32 cellular contexts compared by ENCODE assay signal in the genomic region with DNA sequence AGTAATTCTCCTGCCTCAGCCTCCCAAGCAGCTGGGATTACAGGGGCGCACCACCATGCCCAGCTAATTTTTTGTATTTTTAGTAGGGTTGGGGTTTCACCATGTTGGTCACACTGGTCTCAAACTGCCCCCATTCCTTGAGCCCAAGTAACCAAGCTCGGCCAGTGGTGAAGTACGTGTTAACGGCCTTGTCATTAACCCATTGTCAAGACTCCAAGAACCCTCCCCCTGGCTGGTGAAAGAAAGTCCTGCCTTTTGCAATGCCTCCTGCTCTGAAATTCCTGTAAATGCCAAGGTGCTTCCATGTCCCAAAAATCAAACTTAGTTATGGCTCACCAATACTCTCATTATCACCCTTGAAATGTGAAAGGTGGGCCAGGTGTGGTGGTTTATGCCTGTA.
"Had no signal": no experiment of that assay in that cellular context is flagged by ENCODE, and none has a peak within 500 bp of the region (broad histone marks: within the 10 kb centered on the region; RNA-seq: fewer than 3 reads in every experiment).

No MANE protein-coding gene starts in this region.

- H3K4me1 ChIP-seq: adrenal gland, ascending aorta had no signal

- H3K36me3 Mint-ChIP-seq: activated CD4-positive, alpha-beta memory T cell treated with anti-CD3 and anti-CD28 coated beads for 36 hours; activated naive CD4-positive, alpha-beta T cell treated with anti-CD3 and anti-CD28 coated beads, Interleukin-2, amount 50 U/mL, for 72 hours; activated naive CD8-positive, alpha-beta T cell treated with anti-CD3 and anti-CD28 coated beads for 36 hours; brain; T-cell had no signal

- DNase-seq: activated B cell treated with CpG ODN at 0.5 μM for 24 hours; activated CD4-positive, alpha-beta memory T cell treated with anti-CD3 and anti-CD28 coated beads for 36 hours; activated CD4-positive, alpha-beta T cell treated with anti-CD3 and anti-CD28 coated beads for 4 hours; activated CD4-positive, alpha-beta T cell treated with anti-CD3 and anti-CD28 coated beads, Interleukin-2, amount 10 ng/mL, durations not matched to agents 24 days and 14 days; activated CD4-positive, alpha-beta T cell treated with anti-CD3 and anti-CD28 coated beads, Interleukin-2, amount 50 U/mL, for 1 hour; activated CD4-positive, alpha-beta T cell treated with anti-CD3 and anti-CD28 coated beads, Interleukin-2, amount 50 U/mL, for 4 hours; activated CD4-positive, CD25-positive, alpha-beta regulatory T cell treated with anti-CD3 and anti-CD28 coated beads, Interleukin-2, amount 50 U/mL, for 72 hours; activated CD8-positive, alpha-beta memory T cell treated with anti-CD3 and anti-CD28 coated beads, Interleukin-2, amount 50 U/mL, for 4 hours; activated effector memory CD4-positive, alpha-beta T cell treated with anti-CD3 and anti-CD28 coated beads, Interleukin-2, amount 50 U/mL, for 16 hours; activated gamma-delta T cell treated with Interleukin-2 at 50 U/mL for 16 hours; activated naive CD4-positive, alpha-beta T cell; activated naive CD4-positive, alpha-beta T cell treated with anti-CD3 and anti-CD28 coated beads for 36 hours; activated naive CD4-positive, alpha-beta T cell treated with anti-CD3 and anti-CD28 coated beads, Interleukin-2, amount 50 U/mL, for 16 hours; activated naive CD8-positive, alpha-beta T cell treated with anti-CD3 and anti-CD28 coated beads for 36 hours; activated T-cell treated with anti-CD3 and anti-CD28 coated beads for 4 hours; activated T-cell treated with anti-CD3 and anti-CD28 coated beads, Interleukin-2, amount 50 U/mL, for 1 hour; activated T-cell treated with anti-CD3 and anti-CD28 coated beads, Interleukin-2, amount 50 U/mL, for 4 hours; activated T-cell treated with anti-CD3 and anti-CD28 coated beads, Interleukin-2, amount 50 U/mL, for 72 hours; adrenal gland; amniotic stem cell; caudate nucleus; cerebellar nuclear complex; T-cell; T-helper 17 cell had no signal

- H3K27me3 ChIP-seq: ascending aorta, cardiac muscle cell had no signal

- H3K9me3 Mint-ChIP-seq: activated B cell treated with CpG ODN at 0.5 μM for 24 hours; activated CD4-positive, alpha-beta memory T cell treated with anti-CD3 and anti-CD28 coated beads for 36 hours; activated CD4-positive, alpha-beta T cell treated with anti-CD3 and anti-CD28 coated beads, Interleukin-2, amount 10 ng/mL, durations not matched to agents 24 days and 14 days; activated naive CD4-positive, alpha-beta T cell treated with anti-CD3 and anti-CD28 coated beads for 36 hours; activated naive CD4-positive, alpha-beta T cell treated with anti-CD3 and anti-CD28 coated beads, Interleukin-2, amount 50 U/mL, for 72 hours; activated naive CD8-positive, alpha-beta T cell treated with anti-CD3 and anti-CD28 coated beads for 36 hours; activated T-cell treated with anti-CD3 and anti-CD28 coated beads, Interleukin-2, amount 50 U/mL, for 4 hours; activated T-cell treated with anti-CD3 and anti-CD28 coated beads, Interleukin-2, amount 50 U/mL, for 72 hours; activated T-helper 1 cell treated with anti-CD3 and anti-CD28 coated beads, Interleukin-12 subunit alpha, Interleukin-12 subunit beta, Interleukin-2, Interleukin-4 antibody, amounts not matched to agents 30 ng/mL and 10 ng/mL and 1 ng/mL, durations not matched to agents 14 hours and 24 hours and 36 hours; activated T-helper 17 cell treated with anti-CD3 and anti-CD28 coated beads, Interleukin-2, amount 50 U/mL, for 72 hours; brain; central memory CD8-positive, alpha-beta T cell; T-cell had no signal

- H3K27ac ChIP-seq: adrenal gland, ascending aorta, cardiac muscle cell, VCaP had no signal

- H3K4me3 Mint-ChIP-seq: activated B cell treated with CpG ODN at 0.5 μM for 24 hours; activated CD4-positive, alpha-beta memory T cell treated with anti-CD3 and anti-CD28 coated beads for 36 hours; activated CD4-positive, alpha-beta T cell treated with anti-CD3 and anti-CD28 coated beads, Interleukin-2, amount 10 ng/mL, durations not matched to agents 24 days and 14 days; activated naive CD4-positive, alpha-beta T cell treated with anti-CD3 and anti-CD28 coated beads for 36 hours; activated naive CD8-positive, alpha-beta T cell treated with anti-CD3 and anti-CD28 coated beads for 36 hours; activated T-cell treated with anti-CD3 and anti-CD28 coated beads, Interleukin-2, amount 50 U/mL, for 4 hours; activated T-cell treated with anti-CD3 and anti-CD28 coated beads, Interleukin-2, amount 50 U/mL, for 72 hours; activated T-helper 1 cell treated with anti-CD3 and anti-CD28 coated beads, Interleukin-12 subunit alpha, Interleukin-12 subunit beta, Interleukin-2, Interleukin-4 antibody, amounts not matched to agents 30 ng/mL and 10 ng/mL and 1 ng/mL, durations not matched to agents 14 hours and 24 hours and 36 hours; activated T-helper 17 cell treated with anti-CD3 and anti-CD28 coated beads, Interleukin-2, amount 50 U/mL, for 72 hours; brain; central memory CD8-positive, alpha-beta T cell; T-cell; T-helper 17 cell had no signal

- H3K9me3 ChIP-seq: adrenal gland, ascending aorta had no signal

- H3K27me3 Mint-ChIP-seq: activated B cell treated with CpG ODN at 0.5 μM for 24 hours; activated naive CD8-positive, alpha-beta T cell treated with anti-CD3 and anti-CD28 coated beads for 36 hours; brain; central memory CD8-positive, alpha-beta T cell; T-cell; T-helper 17 cell had no signal

- ATAC-seq: activated naive CD4-positive, alpha-beta T cell treated with anti-CD3 and anti-CD28 coated beads, Interleukin-2, amount 50 U/mL, for 72 hours; activated T-cell treated with anti-CD3 and anti-CD28 coated beads, Interleukin-2, amount 50 U/mL, for 4 hours; activated T-cell treated with anti-CD3 and anti-CD28 coated beads, Interleukin-2, amount 50 U/mL, for 72 hours; activated T-helper 17 cell treated with anti-CD3 and anti-CD28 coated beads, Interleukin-2, amount 50 U/mL, for 72 hours; T-cell; T-helper 17 cell had no signal

- H3K36me3 ChIP-seq: adrenal gland, ascending aorta, cardiac muscle cell had no signal

- H3K4me3 ChIP-seq: adrenal gland, ascending aorta, cardiac muscle cell had no signal

- H3K4me1 Mint-ChIP-seq: activated B cell treated with CpG ODN at 0.5 μM for 24 hours; activated CD4-positive, alpha-beta T cell treated with anti-CD3 and anti-CD28 coated beads, Interleukin-2, amount 10 ng/mL, durations not matched to agents 24 days and 14 days; activated naive CD8-positive, alpha-beta T cell treated with anti-CD3 and anti-CD28 coated beads for 36 hours; activated T-helper 17 cell treated with anti-CD3 and anti-CD28 coated beads, Interleukin-2, amount 50 U/mL, for 72 hours; brain; central memory CD8-positive, alpha-beta T cell had no signal

- H3K27ac Mint-ChIP-seq: activated B cell treated with CpG ODN at 0.5 μM for 24 hours; activated CD4-positive, alpha-beta memory T cell treated with anti-CD3 and anti-CD28 coated beads for 36 hours; activated CD4-positive, alpha-beta T cell treated with anti-CD3 and anti-CD28 coated beads, Interleukin-2, amount 10 ng/mL, durations not matched to agents 24 days and 14 days; activated naive CD4-positive, alpha-beta T cell treated with anti-CD3 and anti-CD28 coated beads for 36 hours; activated naive CD4-positive, alpha-beta T cell treated with anti-CD3 and anti-CD28 coated beads, Interleukin-2, amount 50 U/mL, for 72 hours; activated naive CD8-positive, alpha-beta T cell treated with anti-CD3 and anti-CD28 coated beads for 36 hours; activated T-cell treated with anti-CD3 and anti-CD28 coated beads, Interleukin-2, amount 50 U/mL, for 72 hours; activated T-helper 1 cell treated with anti-CD3 and anti-CD28 coated beads, Interleukin-12 subunit alpha, Interleukin-12 subunit beta, Interleukin-2, Interleukin-4 antibody, amounts not matched to agents 30 ng/mL and 10 ng/mL and 1 ng/mL, durations not matched to agents 14 hours and 24 hours and 36 hours; activated T-helper 17 cell treated with anti-CD3 and anti-CD28 coated beads, Interleukin-2, amount 50 U/mL, for 72 hours; brain; T-cell; T-helper 17 cell had no signal
